Comparison of ENCODE assay signal across 15 cellular contexts in genomic region chr3:184946922-184947321, GRCh38.
"Had no signal": no experiment of that assay in that cellular context is flagged by ENCODE, and none has a peak within 500 bp of the region (broad histone marks: within the 10 kb centered on the region; RNA-seq: fewer than 3 reads in every experiment).

No MANE protein-coding gene starts in this region.

- H3K27ac ChIP-seq: lower lobe of right lung, neutrophil, right atrium auricular region, sigmoid colon, skin epidermis, stomach had no signal

- H3K4me3 ChIP-seq: heart left ventricle, left ventricle myocardium inferior, lower lobe of right lung, right atrium auricular region, sigmoid colon, skin epidermis, stomach had no signal

- H3K36me3 ChIP-seq: right atrium auricular region had no signal

- DNase-seq: cortex of kidney; effector memory CD4-positive, alpha-beta T cell; hypothalamus; lower lobe of right lung; naive B cell; sigmoid colon; stimulated activated CD4-positive, alpha-beta T cell treated with anti-CD3 and anti-CD28 coated beads, Interleukin-12 subunit alpha, Interleukin-12 subunit beta, amount 100 ng/mL, for 4 hours; stimulated activated naive CD4-positive, alpha-beta T cell; stomach had no signal

- H3K4me1 ChIP-seq: lower lobe of right lung, right atrium auricular region, sigmoid colon, stomach had no signal

- H3K9me3 ChIP-seq: heart left ventricle, left ventricle myocardium inferior, lower lobe of right lung, neutrophil, right atrium auricular region, sigmoid colon, stomach had no signal

- H3K27me3 ChIP-seq: heart left ventricle, neutrophil, right atrium auricular region, sigmoid colon, stomach had no signal

- ATAC-seq: esophagus mucosa, lower lobe of right lung had no signal
